ENCODE assay signal across 8 cellular contexts in genomic region chr2:86622409-86622877, GRCh38. TPM values are rescaled to one million over a fixed set of nuclear protein-coding genes. Genes with fewer than 3 reads are reported as not detected.
DNase-seq lines count a peak whose midpoint lies in the region; ATAC-seq, FAIRE-seq and TF ChIP-seq lines count a peak whose summit lies in the region.

No MANE protein-coding gene starts in this region.

- POLR2A ChIA-PET in A549 (lab: Yijun Ruan, JAX): interaction anchor here (0.6 to 2.4 kb wide), 8 partner anchors 13 to 1090 kb away, joined by 3 to 24 read pairs (median 6); partner anchors contain the start of genes CHMP3 and KDM3A

- H3K36me3 ChIP-seq in SJCRH30 (peaks cover 17% of the 10 kb centered on the region), breast epithelium (peaks cover 5% of the 10 kb centered on the region), kidney (ENCODE audit: control insufficient read depth in 1 of 2, insufficient read depth in 2 of 2, low read length in 2 of 2) (peaks cover 5 to 6% of the 10 kb centered on the region in 2 donors)

- peaks cover 16% of the 10 kb centered on the region for H3K4me1 ChIP-seq in A549
- 0 out of 2 replicates have a peak, but pooled peaks cover 5% of the 10 kb centered on the region for H3K4me1 ChIP-seq in SJCRH30
- peaks cover 0 to 7% of the 10 kb centered on the region in 2 donors for H3K4me1 ChIP-seq in breast epithelium
- no peaks in the 10 kb centered on the region for H3K4me1 ChIP-seq in kidney (ENCODE audit: control insufficient read depth in 1 of 2, insufficient read depth in 1 of 2, low read depth in 1 of 2, low read length in 2 of 2)

- no peaks in the 10 kb centered on the region for H3K9me3 ChIP-seq in A549
- no peaks in the 10 kb centered on the region for H3K9me3 ChIP-seq in SJCRH30 (replicated peaks)
- no peaks in the 10 kb centered on the region for H3K9me3 ChIP-seq in breast epithelium
- no peaks in the 10 kb centered on the region for H3K9me3 ChIP-seq in kidney (ENCODE audit: control insufficient read depth in 1 of 2, low read length in 2 of 2)

- peak; percentile 15 to 22; a peak in 5 of 6 replicates for ATAC-seq in A549
- ATAC-seq in GM18511 (IDR thresholded peaks at IDR 0.05; ENCODE audit: unreplicated experiment): no peak
- ATAC-seq in HG03571 (IDR thresholded peaks at IDR 0.05; ENCODE audit: unreplicated experiment): no peak

- FAIRE-seq in A549 (lab: Jason Lieb, UNC) (no peak), kidney (lab: Jason Lieb, UNC) (no peak)

- TF ChIP-seq CTCF in A549 (IDR thresholded peaks at IDR 0.05): no peak
- TF ChIP-seq CTCF in breast epithelium (IDR thresholded peaks at IDR 0.05): no peak
- TF ChIP-seq CTCF in kidney (IDR thresholded peaks at IDR 0.05; ENCODE audit: borderline replicate concordance, extremely low read depth, insufficient read depth): no peak

- no peaks in the 10 kb centered on the region for H3K27me3 ChIP-seq in SJCRH30
- no peaks in the 10 kb centered on the region for H3K27me3 ChIP-seq in breast epithelium

- H3K27ac ChIP-seq in A549 (peak overlapping the region; percentile 89 to 97), SJCRH30 (peak overlapping the region; percentile 71), breast epithelium (peak overlapping the region; percentile 99 to 100), kidney (ENCODE audit: low read depth in 2 of 2, low read length in 2 of 2) (peak overlapping the region; percentile 92 to 95)

- peak overlapping the region; percentile 77 for H3K4me2 ChIP-seq in A549

- intact Hi-C loops in breast epithelium (cut with DNase I; ENCODE audit: low total_unique reads) (no loop called here), kidney (cut with DNase I) (no loop called here)

- no peak for TF ChIP-seq EP300 in A549 (IDR thresholded peaks at IDR 0.05)

- CTCF ChIA-PET in A549 (lab: Yijun Ruan, JAX): interaction anchor here (0.7 to 2.1 kb wide), 4 partner anchors 9 to 27 kb away, joined by 3 to 10 read pairs (median 7); no protein-coding TSS in a partner anchor

- TF ChIP-seq POLR2A in A549 (IDR thresholded peaks at IDR 0.05; ENCODE audit: low read length): no peak
- no peak for TF ChIP-seq POLR2A in breast epithelium (IDR thresholded peaks at IDR 0.05)

- DNase-seq in A549 (ENCODE audit: low read depth in 1 of 2, low spot score in 1 of 2): peak in 1 of 2 experiments; percentile 53
- DNase-seq in SJCRH30: peak; percentile 26 to 41
- peak; percentile 41 to 52 for DNase-seq in breast epithelium (ENCODE audit: low spot score in 2 of 2)
- DNase-seq in kidney: peak; percentile 75
- peak; percentile 13 for DNase-seq in stimulated activated CD4-positive, alpha-beta T cell treated with anti-CD3 and anti-CD28 coated beads, Interleukin-1b, Interleukin-23, amount 100 ng/mL, for 48 hours

- 2% methylated on average over 13 of the region's 13 CpGs for WGBS in A549 (ENCODE audit: missing lambda C conversion rate)

- H3K4me3 ChIP-seq in A549: peak overlapping the region; percentile 84
- H3K4me3 ChIP-seq in GM08714 (ENCODE audit: low read length): peak overlapping the region; percentile 83
- peak overlapping the region; percentile 88 for H3K4me3 ChIP-seq in SJCRH30
- peak overlapping the region; percentile 75 to 92 (median 85) for H3K4me3 ChIP-seq in breast epithelium
- peak overlapping the region; percentile 78 to 96 for H3K4me3 ChIP-seq in kidney (ENCODE audit: low read length in 2 of 2)

- H3K9ac ChIP-seq in kidney (ENCODE audit: low read length in 2 of 2): peak overlapping the region; percentile 91 to 95

- TF ChIP-seq RAD21 in A549 (conservative IDR thresholded peaks at IDR 0.05 in 1 of 2, IDR thresholded peaks at IDR 0.05 in 1 of 2): no peak

TF ChIP-seq in A549, 52 proteins besides CTCF, POLR2A, EP300 and RAD21:
- TF ChIP-seq E2F6 (IDR thresholded peaks at IDR 0.05; ENCODE audit: borderline replicate concordance, low read depth) (no peak), MAFK (IDR thresholded peaks at IDR 0.05; ENCODE audit: partially characterized antibody) (no peak), FOSL2 (IDR thresholded peaks at IDR 0.05) (no peak), FOSL2 (CRISPR knock-in tag; IDR thresholded peaks at IDR 0.05) (no peak), HOXA7 (CRISPR knock-in tag; IDR thresholded peaks at IDR 0.05) (no peak), TFCP2L1 (CRISPR knock-in tag; IDR thresholded peaks at IDR 0.05) (no peak), CBX2 (IDR thresholded peaks at IDR 0.05; ENCODE audit: borderline replicate concordance, low read depth) (no peak), REST (IDR thresholded peaks at IDR 0.05) (no peak), RFX5 (IDR thresholded peaks at IDR 0.05) (no peak), GATA3 (IDR thresholded peaks at IDR 0.05; ENCODE audit: borderline replicate concordance) (no peak)

RNA-seq across cellular contexts. Expression of gene RNF103, which starts 1.2 kb away (rescaled TPM):
- polyA plus RNA-seq in A549 (2011; rRNA removed) (30.0 and 38.3 TPM in 2 replicates), A549 (2017; fragmentation: RNase III; extraction: RNeasy Plus Mini Kit Qiagen cat#74134 plus additional on column Dnase treatment) (18.8 to 23.1 TPM (median 20.0 TPM) in 3 replicates), kidney (ENCODE audit: insufficient read depth, low read depth, low replicate concordance) (12.5 TPM)
- 6.0 and 7.1 TPM in 2 replicates for polyA plus RNA-seq in A549 (2012; cell fraction: cytosol; rRNA removed)
- 9.1 and 15.3 TPM in 2 replicates for polyA plus RNA-seq in A549 (2012; cell fraction: nucleus; rRNA removed)
- 16.4 and 16.9 TPM in 2 replicates for polyA minus RNA-seq in A549 (2011; rRNA and poly(A)+ RNA removed)
- total RNA-seq in SJCRH30 (2014; rRNA removed; shearing (Covaris generic)): 23.4 and 29.3 TPM in 2 replicates
- total RNA-seq in breast epithelium (10 to 100 TPM; 35.4 to 60.3 (median 37.4) TPM), kidney (29.9 TPM)

RNA-seq across cellular contexts. Expression of gene CHMP3, which starts 59.2 kb away (rescaled TPM):
- polyA plus RNA-seq in A549 (2011; rRNA removed): 175 and 246 TPM in 2 replicates
- 60.1 and 66.2 TPM in 2 replicates for polyA plus RNA-seq in A549 (2012; cell fraction: cytosol; rRNA removed)
- polyA plus RNA-seq in A549 (2012; cell fraction: nucleus; rRNA removed): 14.5 and 21.6 TPM in 2 replicates
- 108 to 109 TPM (median 108 TPM) in 3 replicates for polyA plus RNA-seq in A549 (2017; fragmentation: RNase III; extraction: RNeasy Plus Mini Kit Qiagen cat#74134 plus additional on column Dnase treatment)
- polyA minus RNA-seq in A549 (2011; rRNA and poly(A)+ RNA removed): 58.5 and 73.4 TPM in 2 replicates
- 66.9 and 72.2 TPM in 2 replicates for total RNA-seq in SJCRH30 (2014; rRNA removed; shearing (Covaris generic))
- 100 to 1,000 TPM in 1 of 3 donors, 10 to 100 TPM in 2; 77.7 to 202 (median 97.3) TPM for total RNA-seq in breast epithelium
- total RNA-seq in kidney: 162 TPM
- polyA plus RNA-seq in kidney (ENCODE audit: insufficient read depth, low read depth, low replicate concordance): 123 TPM

Comparison
In these comparisons a context has a peak if more than half of its experiments do, and no peak if none do; other contexts are left out.
1. ATAC-seq: peak in A549 (2 of 2); none in GM18511 (single experiment) and HG03571 (single experiment).
2. Peak in every context shown above with its lines, with median percentiles within 50 percentile points of each other: H3K27ac ChIP-seq and H3K4me3 ChIP-seq.